31 cellular contexts compared by ENCODE assay signal in genomic region chr10:117355064-117355463, GRCh38.
"Had no signal": no experiment of that assay in that cellular context is flagged by ENCODE, and none has a peak within 500 bp of the region (broad histone marks: within the 10 kb centered on the region; RNA-seq: fewer than 3 reads in every experiment).

No MANE protein-coding gene starts in this region.

- H3K27ac Mint-ChIP-seq: activated B cell treated with CpG ODN at 0.5 μM for 24 hours; activated CD4-positive, alpha-beta T cell treated with anti-CD3 and anti-CD28 coated beads for 36 hours; activated CD8-positive, alpha-beta memory T cell treated with anti-CD3 and anti-CD28 coated beads, Interleukin-2, amount 10 ng/mL, durations not matched to agents 7 days and 5 days; activated CD8-positive, alpha-beta T cell treated with anti-CD3 and anti-CD28 coated beads, Interleukin-2, amount 10 ng/mL, durations not matched to agents 7 days and 5 days; activated naive CD8-positive, alpha-beta T cell treated with anti-CD3 and anti-CD28 coated beads, Interleukin-2, amount 50 U/mL, for 24 hours; activated T-helper 1 cell treated with anti-CD3 and anti-CD28 coated beads, Interleukin-12 subunit alpha, Interleukin-12 subunit beta, Interleukin-2, Interleukin-4 antibody, amounts not matched to agents 30 ng/mL and 10 ng/mL and 1 ng/mL, durations not matched to agents 14 hours and 24 hours and 36 hours; stimulated activated naive B cell treated with anti-CD40 and anti-IgM and Interleukin-4, amounts not matched to agents 10 μg/mL and 1 μg/mL and 100 μg/mL, for 72 hours had no signal

- H3K27ac ChIP-seq: epithelial cell of prostate, esophagus squamous epithelium, heart right ventricle, pancreas, psoas muscle, sigmoid colon, stomach, thyroid gland, upper lobe of right lung had no signal

- DNase-seq: activated B cell treated with CpG ODN at 0.5 μM for 24 hours; activated CD4-positive, alpha-beta T cell treated with anti-CD3 and anti-CD28 coated beads for 36 hours; activated CD8-positive, alpha-beta memory T cell treated with anti-CD3 and anti-CD28 coated beads, Interleukin-2, amount 10 ng/mL, durations not matched to agents 7 days and 5 days; activated CD8-positive, alpha-beta T cell treated with anti-CD3 and anti-CD28 coated beads, Interleukin-2, amount 10 ng/mL, durations not matched to agents 7 days and 5 days; activated gamma-delta T cell; activated naive CD4-positive, alpha-beta T cell treated with anti-CD3 and anti-CD28 coated beads, Interleukin-2, amount 50 U/mL, for 16 hours; activated naive CD8-positive, alpha-beta T cell treated with anti-CD3 and anti-CD28 coated beads, Interleukin-2, amount 50 U/mL, for 24 hours; activated T-cell treated with anti-CD3 and anti-CD28 coated beads for 4 hours; amygdala; caudate nucleus; esophagus squamous epithelium; foreskin melanocyte; heart right ventricle; kidney glomerular epithelial cell; left ventricle myocardium superior; naive B cell; nucleus accumbens; pancreas; psoas muscle; sigmoid colon; small intestine; stimulated activated CD4-positive, alpha-beta T cell treated with anti-CD3 and anti-CD28 coated beads, Interleukin-1b, Interleukin-23, amount 100 ng/mL, for 48 hours; stimulated activated CD4-positive, alpha-beta T cell treated with anti-CD3 and anti-CD28 coated beads, Interleukin-4, amount 100 ng/mL, for 4 hours; stimulated activated CD8-positive, alpha-beta memory T cell treated with anti-CD3 and anti-CD28 coated beads, Interleukin-4, amount 100 ng/mL, for 48 hours; stimulated activated naive B cell treated with anti-CD40 and anti-IgM and Interleukin-4, amounts not matched to agents 10 μg/mL and 1 μg/mL and 100 μg/mL, for 72 hours; stomach; T-helper 2 cell; thyroid gland; upper lobe of right lung had no signal

- H3K9me3 ChIP-seq: esophagus squamous epithelium, heart right ventricle, psoas muscle, sigmoid colon, stomach, thyroid gland, upper lobe of right lung had no signal

- H3K4me1 ChIP-seq: thyroid gland had no signal

- H3K9me3 Mint-ChIP-seq: activated B cell treated with CpG ODN at 0.5 μM for 24 hours; activated naive CD8-positive, alpha-beta T cell treated with anti-CD3 and anti-CD28 coated beads, Interleukin-2, amount 50 U/mL, for 24 hours; activated T-helper 1 cell treated with anti-CD3 and anti-CD28 coated beads, Interleukin-12 subunit alpha, Interleukin-12 subunit beta, Interleukin-2, Interleukin-4 antibody, amounts not matched to agents 30 ng/mL and 10 ng/mL and 1 ng/mL, durations not matched to agents 14 hours and 24 hours and 36 hours; naive B cell; stimulated activated naive B cell treated with anti-CD40 and anti-IgM and Interleukin-4, amounts not matched to agents 10 μg/mL and 1 μg/mL and 100 μg/mL, for 72 hours had no signal

- H3K4me3 Mint-ChIP-seq: activated B cell treated with CpG ODN at 0.5 μM for 24 hours; activated CD4-positive, alpha-beta T cell treated with anti-CD3 and anti-CD28 coated beads for 36 hours; activated CD8-positive, alpha-beta memory T cell treated with anti-CD3 and anti-CD28 coated beads, Interleukin-2, amount 10 ng/mL, durations not matched to agents 7 days and 5 days; activated CD8-positive, alpha-beta T cell treated with anti-CD3 and anti-CD28 coated beads, Interleukin-2, amount 10 ng/mL, durations not matched to agents 7 days and 5 days; activated naive CD8-positive, alpha-beta T cell treated with anti-CD3 and anti-CD28 coated beads, Interleukin-2, amount 50 U/mL, for 24 hours; activated T-helper 1 cell treated with anti-CD3 and anti-CD28 coated beads, Interleukin-12 subunit alpha, Interleukin-12 subunit beta, Interleukin-2, Interleukin-4 antibody, amounts not matched to agents 30 ng/mL and 10 ng/mL and 1 ng/mL, durations not matched to agents 14 hours and 24 hours and 36 hours; naive B cell; stimulated activated naive B cell treated with anti-CD40 and anti-IgM and Interleukin-4, amounts not matched to agents 10 μg/mL and 1 μg/mL and 100 μg/mL, for 72 hours had no signal

- H3K4me3 ChIP-seq: esophagus squamous epithelium, heart right ventricle, pancreas, psoas muscle, sigmoid colon, stomach, thyroid gland, upper lobe of right lung had no signal

- H3K27me3 ChIP-seq: esophagus squamous epithelium, heart right ventricle, pancreas, sigmoid colon, stomach, thyroid gland, upper lobe of right lung had no signal

- H3K36me3 ChIP-seq: esophagus squamous epithelium, heart right ventricle, pancreas, sigmoid colon, stomach, thyroid gland, upper lobe of right lung had no signal

- H3K36me3 Mint-ChIP-seq: naive B cell had no signal

- H3K27me3 Mint-ChIP-seq: activated B cell treated with CpG ODN at 0.5 μM for 24 hours; activated CD4-positive, alpha-beta T cell treated with anti-CD3 and anti-CD28 coated beads for 36 hours; activated CD8-positive, alpha-beta memory T cell treated with anti-CD3 and anti-CD28 coated beads, Interleukin-2, amount 10 ng/mL, durations not matched to agents 7 days and 5 days; activated naive CD8-positive, alpha-beta T cell treated with anti-CD3 and anti-CD28 coated beads, Interleukin-2, amount 50 U/mL, for 24 hours; naive B cell; stimulated activated naive B cell treated with anti-CD40 and anti-IgM and Interleukin-4, amounts not matched to agents 10 μg/mL and 1 μg/mL and 100 μg/mL, for 72 hours had no signal

- ATAC-seq: activated CD4-positive, alpha-beta T cell treated with anti-CD3 and anti-CD28 coated beads for 36 hours; activated CD8-positive, alpha-beta memory T cell treated with anti-CD3 and anti-CD28 coated beads, Interleukin-2, amount 10 ng/mL, durations not matched to agents 7 days and 5 days; activated CD8-positive, alpha-beta T cell treated with anti-CD3 and anti-CD28 coated beads, Interleukin-2, amount 10 ng/mL, durations not matched to agents 7 days and 5 days; activated naive CD8-positive, alpha-beta T cell treated with anti-CD3 and anti-CD28 coated beads, Interleukin-2, amount 50 U/mL, for 24 hours; heart right ventricle; left ventricle myocardium superior; psoas muscle; stimulated activated naive B cell treated with anti-CD40 and anti-IgM and Interleukin-4, amounts not matched to agents 10 μg/mL and 1 μg/mL and 100 μg/mL, for 72 hours; upper lobe of right lung had no signal
